Comparison of ENCODE assay signal across 1 cellular context in the genomic region with DNA sequence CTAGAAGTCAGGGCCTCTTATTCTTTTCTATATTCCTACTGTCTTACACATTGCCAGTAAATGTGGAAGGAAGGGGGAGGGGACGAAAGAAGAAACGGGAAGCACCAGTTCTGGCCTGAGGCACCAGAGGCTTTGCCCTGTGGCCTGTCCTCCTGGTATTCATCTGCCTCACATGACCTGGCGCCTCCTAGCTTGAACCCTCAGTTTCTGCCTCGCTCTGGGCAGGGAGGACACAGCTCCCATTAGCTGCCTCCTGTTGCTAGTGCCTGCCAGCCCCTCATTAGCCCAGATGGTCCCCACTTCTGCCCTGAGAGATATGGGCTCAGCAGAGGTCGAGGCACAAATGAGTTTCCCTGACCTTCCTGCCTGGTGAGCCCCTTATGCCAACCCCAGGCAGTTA.
TF ChIP-seq lines count a peak whose summit lies in the region.

No MANE protein-coding gene starts in this region.

TF ChIP-seq in WTC11, 78 proteins besides CTCF, POLR2A, EP300 and RAD21 (continued from another document):
- TF ChIP-seq ZNF671 (CRISPR knock-in tag; IDR thresholded peaks at IDR 0.05) = no peak
- TF ChIP-seq JUN (CRISPR knock-in tag; IDR thresholded peaks at IDR 0.05) = no peak
- no peak for TF ChIP-seq KAT7 (CRISPR knock-in tag; IDR thresholded peaks at IDR 0.05; ENCODE audit: borderline replicate concordance)
- TF ChIP-seq ZNF416 (CRISPR knock-in tag; IDR thresholded peaks at IDR 0.05) = no peak
- no peak for TF ChIP-seq RORB (CRISPR knock-in tag; IDR thresholded peaks at IDR 0.05)
- TF ChIP-seq NR2C2 (CRISPR knock-in tag; IDR thresholded peaks at IDR 0.05) = no peak
- no peak for TF ChIP-seq PRRX2 (CRISPR knock-in tag; IDR thresholded peaks at IDR 0.05)
